In genomic region chr16:16259968-16260367, GRCh38 we compare ENCODE assay signal across 9 cellular contexts. TPM values are rescaled to one million over a fixed set of nuclear protein-coding genes. Genes with fewer than 3 reads are reported as not detected.
"Had no signal": no experiment of that assay in that cellular context is flagged by ENCODE, and none has a peak within 500 bp of the region (broad histone marks: within the 10 kb centered on the region; RNA-seq: fewer than 3 reads in every experiment).

No MANE protein-coding gene starts in this region.

RNA-seq across cellular contexts. Expression of gene ABCC6, which starts 36.7 kb away (rescaled TPM):
- total RNA-seq: activated naive CD4-positive, alpha-beta T cell treated with anti-CD3 and anti-CD28 coated beads for 36 hours; activated naive CD4-positive, alpha-beta T cell treated with anti-CD3 and anti-CD28 coated beads, Interleukin-2, amount 50 U/mL, for 72 hours; activated naive CD8-positive, alpha-beta T cell treated with anti-CD3 and anti-CD28 coated beads for 36 hours; activated naive CD8-positive, alpha-beta T cell treated with anti-CD3 and anti-CD28 coated beads, Interleukin-2, amount 10 ng/mL, durations not matched to agents 7 days and 5 days; activated T-cell treated with anti-CD3 and anti-CD28 coated beads, Interleukin-2, amount 50 U/mL, for 4 hours; activated T-cell treated with anti-CD3 and anti-CD28 coated beads, Interleukin-2, amount 50 U/mL, for 72 hours; activated T-helper 1 cell treated with anti-CD3 and anti-CD28 coated beads, Interleukin-12 subunit alpha, Interleukin-12 subunit beta, Interleukin-2, Interleukin-4 antibody, amounts not matched to agents 30 ng/mL and 10 ng/mL and 1 ng/mL, durations not matched to agents 14 hours and 24 hours and 36 hours; activated T-helper 2 cell treated with anti-CD3 and anti-CD28 coated beads, Interferon-gamma antibody, Interleukin-2, Interleukin-4, amounts not matched to agents 10 μg/mL and 5 μg/mL and 100 μg/mL, durations not matched to agents 14 hours and 24 hours and 36 hours; bronchial epithelial cell had no signal
